13 cellular contexts compared by ENCODE assay signal in genomic region chr10:126569513-126570447, GRCh38.
DNase-seq lines count a peak whose midpoint lies in the region; ATAC-seq, FAIRE-seq and TF ChIP-seq lines count a peak whose summit lies in the region.
"Had no signal": no experiment of that assay in that cellular context is flagged by ENCODE, and none has a peak within 500 bp of the region (broad histone marks: within the 10 kb centered on the region; RNA-seq: fewer than 3 reads in every experiment).

No MANE protein-coding gene starts in this region.

- H3K27me3 ChIP-seq in RWPE2 (ENCODE audit: insufficient read depth, poor library complexity, severe bottlenecking) (no peaks in the 10 kb centered on the region), colonic mucosa (no peaks in the 10 kb centered on the region)
- H3K27me3 ChIP-seq: right atrium auricular region had no signal

- no peaks in the 10 kb centered on the region for H3K9me3 Mint-ChIP-seq in osteocyte (ENCODE audit: unreplicated experiment)

- FAIRE-seq in GM12891 (lab: Jason Lieb, UNC) = no peak
- FAIRE-seq: keratinocyte had no signal

- H3K4me3 Mint-ChIP-seq in osteocyte (ENCODE audit: unreplicated experiment) = peak overlapping the region; percentile 35

- intact Hi-C loops in colonic mucosa (cut with DNase I) = no loop called here

- no peak for TF ChIP-seq POLR2A in GM12891 (IDR thresholded peaks at IDR 0.05; ENCODE audit: low read depth, low read length)

- no peak overlapping the region for H3K4me3 ChIP-seq in RWPE2 (ENCODE audit: severe bottlenecking)
- no peak overlapping the region for H3K4me3 ChIP-seq in colonic mucosa
- H3K4me3 ChIP-seq: right atrium auricular region had no signal

- no peak overlapping the region for H3K9ac ChIP-seq in colonic mucosa (ENCODE audit: low read depth in 2 of 2, low read length in 2 of 2)

- peaks cover 26% of the 10 kb centered on the region for H3K4me1 Mint-ChIP-seq in osteocyte (ENCODE audit: unreplicated experiment)

- no peaks in the 10 kb centered on the region for H3K27me3 Mint-ChIP-seq in osteocyte (ENCODE audit: unreplicated experiment)

- H3K9me3 ChIP-seq in RWPE2 (ENCODE audit: severe bottlenecking) = no peaks in the 10 kb centered on the region
- no peaks in the 10 kb centered on the region for H3K9me3 ChIP-seq in colonic mucosa

- ATAC-seq in RWPE2 (ENCODE audit: low read depth) = peak; percentile 73; the same call in 2 of the 3 replicates
- peak; percentile 44 for ATAC-seq in esophagus mucosa

- peak; percentile 81 for DNase-seq in EL
- no peak for DNase-seq in RWPE2 (ENCODE audit: low spot score)
- no peak for DNase-seq in osteocyte (ENCODE audit: extremely low spot score, unreplicated experiment)
- DNase-seq in NCI-H524 (lab: John Stamatoyannopoulos, UW) = no peak
- no peak for DNase-seq in colonic mucosa
- DNase-seq in NCI-H1105 treated with DMSO at 0.1 percent for 48 hours (lab: John Stamatoyannopoulos, UW) = no peak
- DNase-seq in GM12891 (ENCODE audit: insufficient read length, low spot score) = no peak
- DNase-seq: DMS53; effector memory CD4-positive, alpha-beta T cell; NCI-H2171 had no signal

- H3K27ac ChIP-seq in RWPE2 (ENCODE audit: poor library complexity, severe bottlenecking) (no peak overlapping the region), colonic mucosa (no peak overlapping the region)
- H3K27ac ChIP-seq: right atrium auricular region had no signal

- peaks cover 8% of the 10 kb centered on the region for H3K4me1 ChIP-seq in RWPE2 (ENCODE audit: insufficient read depth, poor library complexity, severe bottlenecking)
- no peaks in the 10 kb centered on the region for H3K4me1 ChIP-seq in colonic mucosa
- H3K4me1 ChIP-seq: right atrium auricular region had no signal

- peak overlapping the region; percentile 68 for H3K27ac Mint-ChIP-seq in osteocyte (ENCODE audit: unreplicated experiment)

- H3K36me3 Mint-ChIP-seq in osteocyte (ENCODE audit: unreplicated experiment) = no peaks in the 10 kb centered on the region

- TF ChIP-seq CTCF in RWPE2 (IDR thresholded peaks at IDR 0.05; ENCODE audit: poor library complexity, severe bottlenecking) (no peak), osteocyte (IDR thresholded peaks at IDR 0.05) (no peak), colonic mucosa (IDR thresholded peaks at IDR 0.05) (no peak)

- H3K36me3 ChIP-seq in RWPE2 (ENCODE audit: low read depth) (no peaks in the 10 kb centered on the region), colonic mucosa (no peaks in the 10 kb centered on the region)
- H3K36me3 ChIP-seq: right atrium auricular region had no signal

TF ChIP-seq in GM12891, 5 proteins besides CTCF, POLR2A, EP300 and RAD21:
- no peak for TF ChIP-seq PAX5 (IDR thresholded peaks at IDR 0.05; ENCODE audit: insufficient read depth, low read length, severe bottlenecking)
- TF ChIP-seq SPI1 (IDR thresholded peaks at IDR 0.05; ENCODE audit: low read depth, low read length) = no peak
- TF ChIP-seq TAF1 (IDR thresholded peaks at IDR 0.05; ENCODE audit: low read depth, low read length) = no peak
